In the genomic region with DNA sequence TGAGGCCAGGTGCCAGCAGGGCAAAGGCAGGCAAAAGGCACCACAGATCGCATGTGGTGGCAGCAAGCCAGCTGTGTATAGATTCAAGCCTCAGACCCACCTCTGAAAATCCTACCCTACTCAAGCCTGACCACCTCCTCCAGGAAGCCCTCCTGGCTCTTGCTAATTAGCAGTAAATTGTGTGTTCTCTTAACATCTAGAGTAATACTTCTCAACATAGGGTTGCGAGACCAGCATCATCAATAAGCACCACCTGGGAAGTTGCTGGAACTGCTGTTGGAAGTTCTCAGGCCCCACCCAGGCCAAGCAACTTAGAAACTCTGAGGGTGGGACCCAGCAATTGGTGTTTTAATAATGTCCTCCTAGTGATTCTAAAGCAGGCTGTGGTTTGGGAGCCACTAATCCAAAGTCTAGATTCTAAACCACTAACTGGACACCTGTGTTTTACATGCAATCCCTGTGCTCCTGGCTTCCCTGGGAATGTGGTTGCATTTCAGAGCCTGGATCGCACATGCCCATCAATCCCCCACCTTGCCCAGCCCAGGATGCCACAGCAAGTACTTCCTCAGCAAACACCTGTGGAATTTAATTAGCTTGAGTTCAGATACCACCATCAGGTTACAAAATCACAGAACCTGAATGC, we compare ENCODE assay signal across 1 cellular context.
TF ChIP-seq lines count a peak whose summit lies in the region.

No MANE protein-coding gene starts in this region.

TF ChIP-seq in H1, 55 proteins besides CTCF, POLR2A, EP300 and RAD21 (continued from another document):
- TF ChIP-seq, protein P1, sequence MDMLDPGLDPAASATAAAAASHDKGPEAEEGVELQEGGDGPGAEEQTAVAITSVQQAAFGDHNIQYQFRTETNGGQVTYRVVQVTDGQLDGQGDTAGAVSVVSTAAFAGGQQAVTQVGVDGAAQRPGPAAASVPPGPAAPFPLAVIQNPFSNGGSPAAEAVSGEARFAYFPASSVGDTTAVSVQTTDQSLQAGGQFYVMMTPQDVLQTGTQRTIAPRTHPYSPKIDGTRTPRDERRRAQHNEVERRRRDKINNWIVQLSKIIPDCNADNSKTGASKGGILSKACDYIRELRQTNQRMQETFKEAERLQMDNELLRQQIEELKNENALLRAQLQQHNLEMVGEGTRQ (IDR thresholded peaks at IDR 0.05; ENCODE audit: low read length): no peak
